Comparison of ENCODE assay signal across 9 cellular contexts in the genomic region with DNA sequence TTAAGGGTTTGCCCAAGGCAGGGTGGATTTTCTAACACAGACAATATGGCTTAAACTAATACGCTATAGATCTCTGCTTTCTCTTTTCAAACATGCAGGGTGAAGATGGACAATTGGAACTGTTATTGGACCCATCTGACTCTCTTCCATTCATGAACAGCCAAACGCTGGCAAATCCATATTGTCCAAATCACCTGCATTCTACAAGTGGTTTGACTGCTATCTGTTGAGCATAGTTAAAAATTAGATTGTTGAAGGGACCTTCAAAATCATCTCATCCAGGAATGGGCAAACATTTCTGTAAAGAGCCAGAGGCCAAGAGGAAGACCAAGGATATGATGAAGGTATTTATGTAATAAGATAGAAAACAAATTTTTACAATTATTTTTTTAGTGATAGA.
"Had no signal": no experiment of that assay in that cellular context is flagged by ENCODE, and none has a peak within 500 bp of the region (broad histone marks: within the 10 kb centered on the region; RNA-seq: fewer than 3 reads in every experiment).

No MANE protein-coding gene starts in this region.

- FAIRE-seq: HepG2, HTR-8/SVneo, K562 had no signal

- DNase-seq: IMR-90, KBM-7, KG1 had no signal

- H3K4me2 ChIP-seq: KMS-11 had no signal

- H3K27me3 Mint-ChIP-seq: IgD-negative memory B cell had no signal

- H3K4me3 ChIP-seq: K562 had no signal

- ATAC-seq: HepG2, K562 had no signal

- H3K9ac ChIP-seq: KMS-11 had no signal

- H3K27ac ChIP-seq: HL-60, KMS-11 had no signal
